Comparison of ENCODE assay signal across 1 cellular context in the genomic region with DNA sequence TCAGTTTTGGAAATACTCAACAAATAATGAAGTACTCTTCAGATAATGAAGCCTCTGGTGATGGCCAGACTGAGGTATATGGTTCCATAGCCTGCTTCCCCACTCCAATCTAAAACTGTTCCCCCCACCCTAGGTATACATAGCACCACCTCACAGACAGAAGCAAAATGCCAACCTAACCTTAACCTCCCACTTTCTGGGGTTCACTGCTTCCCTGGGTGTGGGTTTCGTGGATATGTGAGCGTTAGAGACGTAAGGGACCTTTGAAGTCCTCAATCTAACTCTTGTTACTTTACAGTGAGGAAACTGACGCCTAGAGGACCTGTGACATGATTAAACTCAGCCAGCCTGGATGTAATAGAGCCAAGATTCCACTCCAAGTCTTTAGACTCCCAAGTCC.
TF ChIP-seq lines count a peak whose summit lies in the region.

No MANE protein-coding gene starts in this region.

TF ChIP-seq in HepG2, 621 proteins besides CTCF, POLR2A, EP300 and RAD21:
- TF ChIP-seq TCF7 (IDR thresholded peaks at IDR 0.05; ENCODE audit: low read depth): no peak
- TF ChIP-seq ZNF563 (CRISPR knock-in tag; IDR thresholded peaks at IDR 0.05): no peak
- TF ChIP-seq YEATS4 (CRISPR knock-in tag; IDR thresholded peaks at IDR 0.05; ENCODE audit: borderline replicate concordance): no peak
- TF ChIP-seq ZC3H13 (CRISPR knock-in tag; IDR thresholded peaks at IDR 0.05): no peak
- TF ChIP-seq MBD4 (IDR thresholded peaks at IDR 0.05; ENCODE audit: borderline replicate concordance, low read length): no peak
- no peak for TF ChIP-seq SIX1 (CRISPR knock-in tag; IDR thresholded peaks at IDR 0.05; ENCODE audit: borderline replicate concordance)
- TF ChIP-seq ZNF737 (CRISPR knock-in tag; IDR thresholded peaks at IDR 0.05; ENCODE audit: borderline replicate concordance): no peak
- TF ChIP-seq ZNF546 (CRISPR knock-in tag; conservative IDR thresholded peaks at IDR 0.05): no peak
- TF ChIP-seq ARNT2 (CRISPR knock-in tag; IDR thresholded peaks at IDR 0.05; ENCODE audit: low read depth): no peak
- no peak for TF ChIP-seq ZNF512B (CRISPR knock-in tag; IDR thresholded peaks at IDR 0.05; ENCODE audit: borderline replicate concordance)
- TF ChIP-seq, protein P1, sequence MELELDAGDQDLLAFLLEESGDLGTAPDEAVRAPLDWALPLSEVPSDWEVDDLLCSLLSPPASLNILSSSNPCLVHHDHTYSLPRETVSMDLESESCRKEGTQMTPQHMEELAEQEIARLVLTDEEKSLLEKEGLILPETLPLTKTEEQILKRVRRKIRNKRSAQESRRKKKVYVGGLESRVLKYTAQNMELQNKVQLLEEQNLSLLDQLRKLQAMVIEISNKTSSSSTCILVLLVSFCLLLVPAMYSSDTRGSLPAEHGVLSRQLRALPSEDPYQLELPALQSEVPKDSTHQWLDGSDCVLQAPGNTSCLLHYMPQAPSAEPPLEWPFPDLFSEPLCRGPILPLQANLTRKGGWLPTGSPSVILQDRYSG (CRISPR knock-in tag; IDR thresholded peaks at IDR 0.05): no peak
- no peak for TF ChIP-seq ZBTB38 (CRISPR knock-in tag; IDR thresholded peaks at IDR 0.05)
- TF ChIP-seq MLLT10 (CRISPR knock-in tag; IDR thresholded peaks at IDR 0.05): no peak
